15 cellular contexts compared by ENCODE assay signal in the genomic region with DNA sequence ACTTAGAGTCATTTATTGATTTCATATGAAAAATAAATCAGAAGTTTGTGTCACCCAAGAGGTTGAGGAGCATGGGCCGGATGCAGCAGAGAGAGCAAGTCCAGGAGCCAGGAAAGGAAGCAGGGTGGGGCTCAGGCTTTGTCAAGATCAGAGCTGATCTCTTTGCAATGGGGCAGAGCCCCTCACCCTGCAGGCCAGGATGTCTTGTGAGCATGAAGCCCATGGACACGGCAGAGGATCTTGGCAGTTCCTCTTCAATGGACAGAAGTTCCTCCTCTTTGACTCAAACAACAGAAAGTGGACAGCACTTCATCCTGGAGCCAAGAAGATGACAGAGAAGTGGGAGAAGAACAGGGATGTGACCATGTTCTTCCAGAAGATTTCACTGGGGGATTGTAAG. TPM values are rescaled to one million over a fixed set of nuclear protein-coding genes. Genes with fewer than 3 reads are reported as not detected.
"Had no signal": no experiment of that assay in that cellular context is flagged by ENCODE, and none has a peak within 500 bp of the region (broad histone marks: within the 10 kb centered on the region; RNA-seq: fewer than 3 reads in every experiment).

No MANE protein-coding gene starts in this region.

RNA-seq across cellular contexts. Expression of a gene that starts 5.2 kb away (rescaled TPM):
- total RNA-seq: sciatic nerve, transverse colon, vagina had no signal
- polyA plus RNA-seq: naive thymus-derived CD4-positive, alpha-beta T cell had no signal

RNA-seq across cellular contexts. Expression of a gene that starts 27.1 kb away (rescaled TPM):
- total RNA-seq: progenitor cell of endocrine pancreas, spleen, transverse colon, vagina had no signal

RNA-seq across cellular contexts. Expression of a gene that starts 46.0 kb away (rescaled TPM):
- total RNA-seq: naive thymus-derived CD4-positive, alpha-beta T cell; occipital lobe; progenitor cell of endocrine pancreas; testis; transverse colon had no signal
- polyA plus RNA-seq: naive thymus-derived CD4-positive, alpha-beta T cell; neural cell had no signal

RNA-seq across cellular contexts. Expression of a gene that starts 56.4 kb away (rescaled TPM):
- total RNA-seq: naive thymus-derived CD4-positive, alpha-beta T cell; natural killer cell; osteoblast; ovary; progenitor cell of endocrine pancreas; psoas muscle; sciatic nerve; spleen; transverse colon; upper lobe of left lung; ureter had no signal
- polyA plus RNA-seq: naive thymus-derived CD4-positive, alpha-beta T cell; neural cell; ovary; spleen had no signal
